In genomic region chr3:76111808-76112207, GRCh38 we compare ENCODE assay signal across 15 cellular contexts.
DNase-seq lines count a peak whose midpoint lies in the region; ATAC-seq and TF ChIP-seq lines count a peak whose summit lies in the region.
"Had no signal": no experiment of that assay in that cellular context is flagged by ENCODE, and none has a peak within 500 bp of the region (broad histone marks: within the 10 kb centered on the region; RNA-seq: fewer than 3 reads in every experiment).

No MANE protein-coding gene starts in this region.

- H3K4me3 ChIP-seq in ACC112 (ENCODE audit: low read depth, low read length) (no peak overlapping the region), Loucy (ENCODE audit: low read length, poor library complexity, severe bottlenecking) (no peak overlapping the region)

- no peaks in the 10 kb centered on the region for H3F3A ChIP-seq in Loucy (ENCODE audit: low read depth)

- peak; percentile 65 for ATAC-seq in GM19463 (IDR thresholded peaks at IDR 0.05; ENCODE audit: unreplicated experiment)

- H2AFZ ChIP-seq in ACC112 (ENCODE audit: low read length, unreplicated experiment) (peak overlapping the region; percentile 31), Loucy (ENCODE audit: low read length) (0 out of 2 replicates have a peak overlapping the region, but pooled peaks have one; percentile 36)

- H3K36me3 ChIP-seq in ACC112 (ENCODE audit: insufficient read depth, low read length) (no peaks in the 10 kb centered on the region), Loucy (ENCODE audit: insufficient read depth, low read length) (no peaks in the 10 kb centered on the region)
- H3K36me3 ChIP-seq: BE2C had no signal

- H3K79me2 ChIP-seq in ACC112 (ENCODE audit: control insufficient read depth, insufficient read depth, low read length, unreplicated experiment) (no peaks in the 10 kb centered on the region), Loucy (ENCODE audit: insufficient read depth, low read length) (no peaks in the 10 kb centered on the region)

- H3K4me1 ChIP-seq in ACC112 (ENCODE audit: control insufficient read depth, insufficient read depth, low read length, unreplicated experiment) (no peaks in the 10 kb centered on the region), Loucy (ENCODE audit: insufficient read depth, low read length, poor library complexity, severe bottlenecking) (no peaks in the 10 kb centered on the region)
- H3K4me1 ChIP-seq: BE2C, Caco-2 had no signal

- no peak overlapping the region for H3K4me2 ChIP-seq in Loucy (ENCODE audit: low read depth, low read length, poor library complexity, severe bottlenecking)

- H4K20me1 ChIP-seq in Loucy (ENCODE audit: insufficient read depth, low read length, poor library complexity, severe bottlenecking) = no peaks in the 10 kb centered on the region

- no peaks in the 10 kb centered on the region for H3K9me2 ChIP-seq in Loucy (replicated peaks; ENCODE audit: low read depth, low read length)

- H3K9ac ChIP-seq in Loucy (ENCODE audit: low read depth, low read length, poor library complexity, severe bottlenecking) = no peak overlapping the region

- H3K27me3 ChIP-seq in ACC112 (ENCODE audit: insufficient read depth, low read length) = no peaks in the 10 kb centered on the region
- no peaks in the 10 kb centered on the region for H3K27me3 ChIP-seq in Loucy (ENCODE audit: insufficient read depth, low read length, poor library complexity, severe bottlenecking)
- H3K27me3 ChIP-seq: BE2C had no signal

- H3K9me3 ChIP-seq in Loucy (ENCODE audit: insufficient read depth, low read depth, low read length) = no peaks in the 10 kb centered on the region
- H3K9me3 ChIP-seq: BE2C, Caco-2 had no signal

- TF ChIP-seq CTCF in Loucy (conservative IDR thresholded peaks at IDR 0.05; ENCODE audit: low read length) (no peak), GM13976 (IDR thresholded peaks at IDR 0.05; ENCODE audit: borderline replicate concordance, control extremely low read depth, extremely low read depth, insufficient read depth, missing control alignments) (no peak)

- no peak overlapping the region for H3K27ac ChIP-seq in ACC112 (ENCODE audit: low read depth, low read length)

- DNase-seq in kidney glomerular epithelial cell (lab: John Stamatoyannopoulos, UW) (peak; percentile 23), GM13976 (ENCODE audit: low spot score) (no peak), AG08395 (ENCODE audit: low spot score) (no peak)
- no peak for DNase-seq in activated effector memory CD4-positive, alpha-beta T cell treated with Interleukin-2 at 50 U/mL for 16 hours
- DNase-seq: 8988T; BE2C; Caco-2; CD8-positive, alpha-beta memory T cell; GF-D8; HCEC 1CT; HFFc6; KG1 had no signal

- in situ Hi-C loops in GM13976 (cut with MboI; ENCODE audit: low sequenced_read_pairs, unreplicated experiment) = no loop called here
